Comparison of ENCODE assay signal across 17 cellular contexts in the genomic region with DNA sequence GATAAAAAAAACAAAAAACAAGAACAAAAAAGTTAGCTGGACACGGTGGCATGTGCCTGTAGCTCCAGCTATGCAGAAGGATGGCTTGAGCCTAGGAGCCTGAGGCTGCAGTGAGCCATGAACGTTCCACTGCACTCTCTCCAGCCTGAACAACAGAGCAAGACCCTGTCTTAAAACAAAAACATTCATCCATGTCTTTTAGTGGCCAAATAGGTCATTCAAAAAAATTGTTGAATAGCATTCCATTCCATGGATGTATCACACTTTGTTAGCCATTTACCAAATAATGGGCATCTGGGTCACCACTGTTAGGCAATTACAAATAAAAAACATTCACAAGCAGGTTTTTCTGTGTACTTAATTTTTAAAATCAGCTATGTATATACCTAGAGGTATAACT.
DNase-seq lines count a peak whose midpoint lies in the region; ATAC-seq lines count a peak whose summit lies in the region.
"Had no signal": no experiment of that assay in that cellular context is flagged by ENCODE, and none has a peak within 500 bp of the region (broad histone marks: within the 10 kb centered on the region; RNA-seq: fewer than 3 reads in every experiment).

No MANE protein-coding gene starts in this region.

- ATAC-seq in HG02870 (IDR thresholded peaks at IDR 0.05; ENCODE audit: unreplicated experiment) = no peak

- DNase-seq in EH (ENCODE audit: low read depth) (peak; percentile 69), amniotic epithelial cell (ENCODE audit: low read depth) (peak; percentile 26), foreskin melanocyte (peak; percentile 38), islet precursor cell (no peak), T-helper 1 cell (no peak), amygdala (lab: John Stamatoyannopoulos, UW) (no peak)
- DNase-seq: DND-41, GF-D8, H7, KG1, NCI-H1436, NCI-H2029, NCI-H2171, NCI-H446 treated with DMSO at 0.1 percent for 48 hours, RPMI8226, SIG-M5 had no signal

Comparison
In these comparisons a context has a peak if more than half of its experiments do, and no peak if none do; other contexts are left out.
1. DNase-seq: peak in EH (single experiment), amniotic epithelial cell (single experiment) and foreskin melanocyte (single experiment); none in islet precursor cell (single experiment), T-helper 1 cell (0 of 5) and amygdala (0 of 56).